In the genomic region with DNA sequence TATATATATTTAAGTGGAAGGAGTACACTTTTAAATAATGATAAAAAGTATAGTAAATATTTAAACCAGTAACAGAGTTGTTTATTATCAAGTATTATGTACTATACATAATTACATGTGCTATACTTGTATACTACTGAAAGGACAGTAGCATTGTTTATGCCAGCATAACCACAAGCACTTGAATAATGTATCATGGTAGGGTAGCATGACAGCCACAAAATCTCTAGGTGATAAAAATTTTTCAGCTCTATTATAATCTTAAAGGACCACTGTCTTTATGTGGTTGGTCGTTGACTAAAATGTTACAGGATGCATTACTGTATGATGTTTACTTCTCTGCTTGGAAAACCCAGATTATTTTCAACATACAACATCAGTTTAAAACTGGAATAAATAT, we compare ENCODE assay signal across 31 cellular contexts.
"Had no signal": no experiment of that assay in that cellular context is flagged by ENCODE, and none has a peak within 500 bp of the region (broad histone marks: within the 10 kb centered on the region; RNA-seq: fewer than 3 reads in every experiment).

No MANE protein-coding gene starts in this region.

- H3K27me3 ChIP-seq: adrenal gland, body of pancreas, breast epithelium, MG63 had no signal

- H3K4me3 Mint-ChIP-seq: activated CD4-positive, alpha-beta memory T cell treated with anti-CD3 and anti-CD28 coated beads for 36 hours; activated naive CD4-positive, alpha-beta T cell treated with anti-CD3 and anti-CD28 coated beads for 36 hours; activated T-cell treated with anti-CD3 and anti-CD28 coated beads, Interleukin-2, amount 50 U/mL, for 4 hours; activated T-helper 1 cell treated with anti-CD3 and anti-CD28 coated beads, Interleukin-12 subunit alpha, Interleukin-12 subunit beta, Interleukin-2, Interleukin-4 antibody, amounts not matched to agents 30 ng/mL and 10 ng/mL and 1 ng/mL, durations not matched to agents 14 hours and 24 hours and 36 hours had no signal

- H3K27ac Mint-ChIP-seq: activated CD4-positive, alpha-beta memory T cell treated with anti-CD3 and anti-CD28 coated beads for 36 hours; activated naive CD4-positive, alpha-beta T cell treated with anti-CD3 and anti-CD28 coated beads for 36 hours; activated naive CD4-positive, alpha-beta T cell treated with anti-CD3 and anti-CD28 coated beads, Interleukin-2, amount 50 U/mL, for 72 hours; activated T-helper 1 cell treated with anti-CD3 and anti-CD28 coated beads, Interleukin-12 subunit alpha, Interleukin-12 subunit beta, Interleukin-2, Interleukin-4 antibody, amounts not matched to agents 30 ng/mL and 10 ng/mL and 1 ng/mL, durations not matched to agents 14 hours and 24 hours and 36 hours had no signal

- H3K4me1 ChIP-seq: adrenal gland, body of pancreas, breast epithelium had no signal

- H3K36me3 Mint-ChIP-seq: activated CD4-positive, alpha-beta memory T cell treated with anti-CD3 and anti-CD28 coated beads for 36 hours; activated naive CD4-positive, alpha-beta T cell treated with anti-CD3 and anti-CD28 coated beads, Interleukin-2, amount 50 U/mL, for 72 hours had no signal

- H2AFZ ChIP-seq: PC-9 had no signal

- H3K4me3 ChIP-seq: adrenal gland, body of pancreas, breast epithelium, K562, MG63, PC-9 had no signal

- H3K4me2 ChIP-seq: PC-9 had no signal

- DNase-seq: activated CD4-positive, alpha-beta memory T cell treated with anti-CD3 and anti-CD28 coated beads for 36 hours; activated CD4-positive, alpha-beta T cell treated with anti-CD3 and anti-CD28 coated beads for 4 hours; activated CD4-positive, alpha-beta T cell treated with anti-CD3 and anti-CD28 coated beads, Interleukin-2, amount 50 U/mL, for 1 hour; activated CD4-positive, CD25-positive, alpha-beta regulatory T cell; activated CD8-positive, alpha-beta memory T cell treated with anti-CD3 and anti-CD28 coated beads, Interleukin-2, amount 50 U/mL, for 4 hours; activated gamma-delta T cell treated with Interleukin-2 at 50 U/mL for 16 hours; activated T-cell treated with anti-CD3 and anti-CD28 coated beads for 4 hours; activated T-cell treated with anti-CD3 and anti-CD28 coated beads, Interleukin-2, amount 50 U/mL, for 4 hours; adrenal gland; body of pancreas; cerebellar nuclear complex; MG63; MV-4-11; NCI-H1092; NCI-H1436 treated with DMSO at 0.1 percent for 48 hours; NCI-H1694 treated with DMSO at 0.1 percent for 48 hours; NCI-H2029; NCI-H510A; NCI-H748 treated with DMSO at 0.1 percent for 48 hours; PC-9; SIG-M5; SW 1271; T1000; WERI-Rb-1 had no signal

- H3K27ac ChIP-seq: adrenal gland, body of pancreas, breast epithelium, PC-9, RWPE1, WERI-Rb-1 had no signal

- ATAC-seq: activated T-cell treated with anti-CD3 and anti-CD28 coated beads, Interleukin-2, amount 50 U/mL, for 4 hours; body of pancreas; K562; Right ventricle myocardium inferior had no signal

- H3K9me3 Mint-ChIP-seq: activated CD4-positive, alpha-beta memory T cell treated with anti-CD3 and anti-CD28 coated beads for 36 hours; activated naive CD4-positive, alpha-beta T cell treated with anti-CD3 and anti-CD28 coated beads for 36 hours; activated naive CD4-positive, alpha-beta T cell treated with anti-CD3 and anti-CD28 coated beads, Interleukin-2, amount 50 U/mL, for 72 hours; activated T-cell treated with anti-CD3 and anti-CD28 coated beads, Interleukin-2, amount 50 U/mL, for 4 hours; activated T-helper 1 cell treated with anti-CD3 and anti-CD28 coated beads, Interleukin-12 subunit alpha, Interleukin-12 subunit beta, Interleukin-2, Interleukin-4 antibody, amounts not matched to agents 30 ng/mL and 10 ng/mL and 1 ng/mL, durations not matched to agents 14 hours and 24 hours and 36 hours had no signal

- H3K27me3 Mint-ChIP-seq: activated CD4-positive, alpha-beta memory T cell treated with anti-CD3 and anti-CD28 coated beads for 36 hours had no signal

- H3K36me3 ChIP-seq: adrenal gland, breast epithelium, MG63, WERI-Rb-1 had no signal
